ENCODE assay signal across 9 cellular contexts in the genomic region with DNA sequence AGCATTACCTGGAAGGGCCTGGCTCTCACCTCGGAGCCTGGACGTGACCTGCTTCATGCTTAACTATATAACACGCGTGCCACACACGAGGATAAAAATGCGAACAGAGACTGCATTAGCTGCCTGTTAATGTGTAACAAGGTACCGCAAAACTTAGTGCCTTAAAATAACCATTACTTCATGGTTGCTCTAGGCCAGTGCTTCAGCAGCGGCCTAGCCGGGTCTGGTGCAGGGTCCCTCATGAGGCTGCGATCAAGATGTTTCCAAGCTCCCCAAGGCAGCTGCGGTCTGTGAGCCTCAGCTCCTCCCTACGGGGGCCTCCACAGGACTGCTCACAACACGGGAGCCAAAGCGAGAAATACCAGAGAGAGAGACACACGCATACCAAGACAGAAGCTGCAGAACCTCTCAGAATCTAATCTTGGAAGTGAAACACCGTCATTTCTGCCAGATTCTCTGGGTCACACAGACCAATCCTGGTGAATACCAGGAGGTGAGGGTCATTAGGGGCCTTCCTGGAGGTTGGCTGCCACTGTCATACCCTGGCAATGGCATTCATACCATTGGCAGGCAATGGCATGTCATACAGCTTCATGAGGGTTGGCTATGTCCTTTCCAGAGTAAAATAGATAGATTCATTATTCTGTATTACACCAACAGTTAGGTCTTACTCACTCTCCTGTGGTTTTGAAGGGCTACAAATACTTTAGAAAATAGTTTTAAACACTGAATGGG.
DNase-seq lines count a peak whose midpoint lies in the region; ATAC-seq, FAIRE-seq and TF ChIP-seq lines count a peak whose summit lies in the region.
"Had no signal": no experiment of that assay in that cellular context is flagged by ENCODE, and none has a peak within 500 bp of the region (broad histone marks: within the 10 kb centered on the region; RNA-seq: fewer than 3 reads in every experiment).

No MANE protein-coding gene starts in this region.

- POLR2A ChIA-PET in activated CD4-positive, alpha-beta T cell treated with anti-CD3 and anti-CD28 coated beads for 36 hours (lab: Charles Lee) = interaction anchor here (1.8 kb wide), 1 partner anchor 10 kb away, joined by 7 read pairs; no protein-coding TSS in a partner anchor

- no peak overlapping the region for H3K4me3 ChIP-seq in fibroblast of villous mesenchyme (ENCODE audit: low read depth, low read length)

- no peak for FAIRE-seq in H54 (lab: Jason Lieb, UNC)
- FAIRE-seq: A204.1 had no signal

- intact Hi-C loops in activated CD4-positive, alpha-beta T cell treated with anti-CD3 and anti-CD28 coated beads for 36 hours (cut with DNase I, micrococcal nuclease) = loop anchor here (2.0 to 10.0 kb wide), 7 partner anchors 37 to 931 kb away; partner anchors contain the start of gene UBN2 (in 1 of the 2)

- CTCF ChIA-PET in activated CD4-positive, alpha-beta T cell treated with anti-CD3 and anti-CD28 coated beads for 36 hours (lab: Charles Lee) = no interaction called here

- no peak for TF ChIP-seq CTCF in fibroblast of villous mesenchyme (IDR thresholded peaks at IDR 0.05; ENCODE audit: insufficient read depth, low read depth, low read length)

- no peak overlapping the region for H3K4me3 Mint-ChIP-seq in activated CD4-positive, alpha-beta T cell treated with anti-CD3 and anti-CD28 coated beads for 36 hours
- no peak overlapping the region for H3K4me3 Mint-ChIP-seq in stimulated activated naive B cell treated with anti-CD40 and anti-IgM and Interleukin-4, amounts not matched to agents 10 μg/mL and 1 μg/mL and 100 μg/mL, for 72 hours

- no peak for TF ChIP-seq POLR2A in H54 (IDR thresholded peaks at IDR 0.05; ENCODE audit: low read depth, low read length)

- H3K36me3 Mint-ChIP-seq in activated CD4-positive, alpha-beta T cell treated with anti-CD3 and anti-CD28 coated beads for 36 hours (ENCODE audit: low read depth) = peaks cover 38% of the 10 kb centered on the region
- peaks cover 46 to 66% of the 10 kb centered on the region in 2 donors for H3K36me3 Mint-ChIP-seq in stimulated activated naive B cell treated with anti-CD40 and anti-IgM and Interleukin-4, amounts not matched to agents 10 μg/mL and 1 μg/mL and 100 μg/mL, for 72 hours

- H3K4me1 Mint-ChIP-seq in activated CD4-positive, alpha-beta T cell treated with anti-CD3 and anti-CD28 coated beads for 36 hours = peaks cover 65% of the 10 kb centered on the region
- H3K4me1 Mint-ChIP-seq in stimulated activated naive B cell treated with anti-CD40 and anti-IgM and Interleukin-4, amounts not matched to agents 10 μg/mL and 1 μg/mL and 100 μg/mL, for 72 hours = peaks cover 32 to 35% of the 10 kb centered on the region in 2 donors

- peak overlapping the region; percentile 98 for H3K27ac Mint-ChIP-seq in activated CD4-positive, alpha-beta T cell treated with anti-CD3 and anti-CD28 coated beads for 36 hours
- peak overlapping the region; percentile 90 for H3K27ac Mint-ChIP-seq in stimulated activated naive B cell treated with anti-CD40 and anti-IgM and Interleukin-4, amounts not matched to agents 10 μg/mL and 1 μg/mL and 100 μg/mL, for 72 hours

- no peaks in the 10 kb centered on the region for H3K27me3 Mint-ChIP-seq in activated CD4-positive, alpha-beta T cell treated with anti-CD3 and anti-CD28 coated beads for 36 hours
- H3K27me3 Mint-ChIP-seq in stimulated activated naive B cell treated with anti-CD40 and anti-IgM and Interleukin-4, amounts not matched to agents 10 μg/mL and 1 μg/mL and 100 μg/mL, for 72 hours = no peaks in the 10 kb centered on the region

- DNase-seq in activated CD4-positive, alpha-beta T cell treated with anti-CD3 and anti-CD28 coated beads for 36 hours = peak; percentile 37
- no peak for DNase-seq in activated CD4-positive, alpha-beta T cell treated with anti-CD3 and anti-CD28 coated beads, Interleukin-2, amount 50 U/mL, for 1 hour
- DNase-seq in M059J (ENCODE audit: low read depth) = peak; percentile 80
- DNase-seq in fibroblast of villous mesenchyme (ENCODE audit: low read depth) = peak; percentile 37
- no peak for DNase-seq in stimulated activated naive B cell treated with anti-CD40 and anti-IgM and Interleukin-4, amounts not matched to agents 10 μg/mL and 1 μg/mL and 100 μg/mL, for 72 hours
- DNase-seq in H54 (ENCODE audit: insufficient read length, low spot score) = no peak
- DNase-seq in NOMO-1 treated with DMSO at 0.1 percent for 48 hours (lab: John Stamatoyannopoulos, UW; ENCODE audit: unreplicated experiment) = no peak

- H3K9me3 Mint-ChIP-seq in activated CD4-positive, alpha-beta T cell treated with anti-CD3 and anti-CD28 coated beads for 36 hours (ENCODE audit: low read depth) = peaks cover 18% of the 10 kb centered on the region
- peaks cover 10 to 16% of the 10 kb centered on the region in 2 donors for H3K9me3 Mint-ChIP-seq in stimulated activated naive B cell treated with anti-CD40 and anti-IgM and Interleukin-4, amounts not matched to agents 10 μg/mL and 1 μg/mL and 100 μg/mL, for 72 hours

- ATAC-seq in activated CD4-positive, alpha-beta T cell treated with anti-CD3 and anti-CD28 coated beads for 36 hours = no peak
- peak in 1 of 2 donors; percentile 21 for ATAC-seq in stimulated activated naive B cell treated with anti-CD40 and anti-IgM and Interleukin-4, amounts not matched to agents 10 μg/mL and 1 μg/mL and 100 μg/mL, for 72 hours (replicated peaks)
- ATAC-seq in GM21825 (IDR thresholded peaks at IDR 0.05; ENCODE audit: unreplicated experiment) = no peak

Comparison
In these comparisons a context has a peak if more than half of its experiments do, and no peak if none do; other contexts are left out.
1. DNase-seq: peak in activated CD4-positive, alpha-beta T cell treated with anti-CD3 and anti-CD28 coated beads for 36 hours (single experiment), M059J (single experiment) and fibroblast of villous mesenchyme (single experiment); none in activated CD4-positive, alpha-beta T cell treated with anti-CD3 and anti-CD28 coated beads, Interleukin-2, amount 50 U/mL, for 1 hour (single experiment), stimulated activated naive B cell treated with anti-CD40 and anti-IgM and Interleukin-4, amounts not matched to agents 10 μg/mL and 1 μg/mL and 100 μg/mL, for 72 hours (single experiment), H54 (single experiment) and NOMO-1 treated with DMSO at 0.1 percent for 48 hours (single experiment).